ENCODE assay signal across 8 cellular contexts in genomic region chr2:130391058-130391871, GRCh38. TPM values are rescaled to one million over a fixed set of nuclear protein-coding genes. Genes with fewer than 3 reads are reported as not detected.
A peak's percentile ranks its signal among the peaks of the same experiment; 100 is the strongest.
DNase-seq lines count a peak whose midpoint lies in the region; ATAC-seq and TF ChIP-seq lines count a peak whose summit lies in the region.

No MANE protein-coding gene starts in this region.

- no peak for TF ChIP-seq CTCF in AG10803 (conservative IDR thresholded peaks at IDR 0.05; ENCODE audit: low read length)

- H3K4me3 Mint-ChIP-seq in activated CD4-positive, alpha-beta T cell treated with anti-CD3 and anti-CD28 coated beads for 36 hours = peak overlapping the region; percentile 72

- TF ChIP-seq POLR2A in GM18951 (IDR thresholded peaks at IDR 0.05; ENCODE audit: extremely low read depth, insufficient read depth, insufficient read length) = peak; percentile 37

- H3K36me3 Mint-ChIP-seq in activated CD4-positive, alpha-beta T cell treated with anti-CD3 and anti-CD28 coated beads for 36 hours (ENCODE audit: low read depth) = no peaks in the 10 kb centered on the region

- H3K27me3 Mint-ChIP-seq in activated CD4-positive, alpha-beta T cell treated with anti-CD3 and anti-CD28 coated beads for 36 hours = peaks cover 6% of the 10 kb centered on the region

- intact Hi-C loops in activated CD4-positive, alpha-beta T cell treated with anti-CD3 and anti-CD28 coated beads for 36 hours (cut with DNase I, micrococcal nuclease) = loop anchor here in 1 of 2 experiments (1.0 to 10.0 kb wide), 5 partner anchors 19 to 334 kb away; partner anchors contain the start of genes GPR148, IMP4, PTPN18 and SMPD4

- no peaks in the 10 kb centered on the region for H3K9me3 Mint-ChIP-seq in activated CD4-positive, alpha-beta T cell treated with anti-CD3 and anti-CD28 coated beads for 36 hours (ENCODE audit: low read depth)

- peak; percentile 65 for DNase-seq in AG10803 (ENCODE audit: low read depth)
- peak; percentile 39 for DNase-seq in NCI-H345 treated with DMSO at 0.1 percent for 48 hours (lab: John Stamatoyannopoulos, UW; ENCODE audit: unreplicated experiment)
- DNase-seq in activated CD4-positive, alpha-beta T cell treated with anti-CD3 and anti-CD28 coated beads for 36 hours = peak; percentile 91
- DNase-seq in dedifferentiated amniotic fluid mesenchymal stem cell (ENCODE audit: extremely low spot score) = peak; percentile 52
- DNase-seq in left lobe of liver (ENCODE audit: low spot score) = peak; percentile 84
- DNase-seq in stimulated activated CD4-positive, alpha-beta T cell treated with anti-CD3 and anti-CD28 coated beads, Interleukin-2, amount 100 ng/mL, for 4 hours (ENCODE audit: low read depth) = peak; percentile 47

- peak; percentile 94 for ATAC-seq in HG03135 (IDR thresholded peaks at IDR 0.05; ENCODE audit: unreplicated experiment)
- ATAC-seq in activated CD4-positive, alpha-beta T cell treated with anti-CD3 and anti-CD28 coated beads for 36 hours = peak; percentile 99
- peak; percentile 84 for ATAC-seq in left lobe of liver

- CTCF ChIA-PET in activated CD4-positive, alpha-beta T cell treated with anti-CD3 and anti-CD28 coated beads for 36 hours (lab: Charles Lee) = interaction anchor here (0.5 to 2.3 kb wide), 7 partner anchors 12 to 764 kb away, joined by 3 to 15 read pairs (median 3); partner anchors contain the start of gene IMP4

- peaks cover 10% of the 10 kb centered on the region for H3K4me1 Mint-ChIP-seq in activated CD4-positive, alpha-beta T cell treated with anti-CD3 and anti-CD28 coated beads for 36 hours

- H3K4me3 ChIP-seq in AG10803 (ENCODE audit: low read length) = peak overlapping the region; percentile 76

- POLR2A ChIA-PET in activated CD4-positive, alpha-beta T cell treated with anti-CD3 and anti-CD28 coated beads for 36 hours (lab: Charles Lee) = interaction anchor here (0.6 kb wide), 1 partner anchor 14 kb away, joined by 3 read pairs; no protein-coding TSS in a partner anchor

- in situ Hi-C loops in GM18951 (cut with MboI; ENCODE audit: low sequenced_read_pairs, unreplicated experiment) = no loop called here

- peak overlapping the region; percentile 87 for H3K27ac Mint-ChIP-seq in activated CD4-positive, alpha-beta T cell treated with anti-CD3 and anti-CD28 coated beads for 36 hours

RNA-seq across cellular contexts. Expression of gene PTPN18, which starts 35.4 kb away (rescaled TPM):
- total RNA-seq in activated CD4-positive, alpha-beta T cell treated with anti-CD3 and anti-CD28 coated beads for 36 hours = 10 to 100 TPM; 41.6 to 49.3 TPM
- total RNA-seq in left lobe of liver = 45.6 TPM

RNA-seq across cellular contexts. Expression of gene IMP4, which starts 48.6 kb away (rescaled TPM):
- 100 to 1,000 TPM; 148 to 169 TPM for total RNA-seq in activated CD4-positive, alpha-beta T cell treated with anti-CD3 and anti-CD28 coated beads for 36 hours
- total RNA-seq in left lobe of liver = 69.5 TPM

Comparison
In these comparisons a context has a peak if more than half of its experiments do, and no peak if none do; other contexts are left out.
1. Peak in every context shown above with its lines: DNase-seq, ATAC-seq and H3K4me3 ChIP-seq.
2. DNase-seq: peak in every context shown above with its lines; median percentile 91 in activated CD4-positive, alpha-beta T cell treated with anti-CD3 and anti-CD28 coated beads for 36 hours; 84 in left lobe of liver; 65 in AG10803; 52 in dedifferentiated amniotic fluid mesenchymal stem cell; 47 in stimulated activated CD4-positive, alpha-beta T cell treated with anti-CD3 and anti-CD28 coated beads, Interleukin-2, amount 100 ng/mL, for 4 hours; 39 in NCI-H345 treated with DMSO at 0.1 percent for 48 hours.